In the genomic region with DNA sequence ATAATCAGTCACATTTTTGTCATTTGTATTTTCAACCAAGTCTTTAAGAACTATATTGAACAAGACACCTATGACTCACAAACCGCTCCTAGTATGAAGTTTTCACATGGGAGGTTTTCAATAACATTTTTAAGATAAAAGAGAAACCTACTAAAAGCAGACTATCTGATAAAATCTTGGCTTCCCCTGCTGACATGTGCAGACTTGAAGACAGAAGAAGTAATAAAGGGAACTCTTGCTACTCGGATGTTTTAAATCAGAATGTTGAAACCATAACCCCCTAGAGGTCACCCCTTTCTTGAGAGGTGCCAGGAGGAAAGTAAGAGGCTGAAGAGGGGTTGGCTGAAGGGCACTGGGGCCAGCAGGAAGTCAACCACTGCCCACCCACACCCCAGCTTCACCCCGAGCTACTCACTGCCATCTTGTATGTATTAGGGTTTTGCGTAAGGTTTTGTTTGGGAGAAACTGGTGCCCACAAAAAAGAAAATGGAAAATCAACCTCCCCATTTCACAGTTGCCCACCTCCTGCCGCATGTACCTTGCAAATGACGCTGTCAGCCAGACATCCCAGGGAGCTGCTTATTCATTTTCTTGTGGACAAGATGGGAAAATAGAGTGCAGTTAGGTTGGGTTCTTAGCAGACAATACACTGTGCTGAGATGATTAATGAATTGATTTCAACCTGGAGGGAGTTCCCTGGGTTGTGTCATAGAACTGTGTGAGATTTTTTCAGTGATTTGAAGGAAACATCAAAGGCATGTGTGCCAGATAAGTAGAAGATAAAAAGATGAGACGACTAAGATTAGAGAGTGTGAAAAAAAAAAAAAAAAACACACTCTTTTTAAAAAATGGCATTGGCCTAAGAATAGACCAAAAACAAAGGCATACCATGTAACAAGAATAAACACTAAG, we compare ENCODE assay signal across 1 cellular context.
TF ChIP-seq lines count a peak whose summit lies in the region.

No MANE protein-coding gene starts in this region.

TF ChIP-seq in HepG2, 621 proteins besides CTCF, POLR2A, EP300 and RAD21 (continued from another document):
- TF ChIP-seq, protein P1, sequence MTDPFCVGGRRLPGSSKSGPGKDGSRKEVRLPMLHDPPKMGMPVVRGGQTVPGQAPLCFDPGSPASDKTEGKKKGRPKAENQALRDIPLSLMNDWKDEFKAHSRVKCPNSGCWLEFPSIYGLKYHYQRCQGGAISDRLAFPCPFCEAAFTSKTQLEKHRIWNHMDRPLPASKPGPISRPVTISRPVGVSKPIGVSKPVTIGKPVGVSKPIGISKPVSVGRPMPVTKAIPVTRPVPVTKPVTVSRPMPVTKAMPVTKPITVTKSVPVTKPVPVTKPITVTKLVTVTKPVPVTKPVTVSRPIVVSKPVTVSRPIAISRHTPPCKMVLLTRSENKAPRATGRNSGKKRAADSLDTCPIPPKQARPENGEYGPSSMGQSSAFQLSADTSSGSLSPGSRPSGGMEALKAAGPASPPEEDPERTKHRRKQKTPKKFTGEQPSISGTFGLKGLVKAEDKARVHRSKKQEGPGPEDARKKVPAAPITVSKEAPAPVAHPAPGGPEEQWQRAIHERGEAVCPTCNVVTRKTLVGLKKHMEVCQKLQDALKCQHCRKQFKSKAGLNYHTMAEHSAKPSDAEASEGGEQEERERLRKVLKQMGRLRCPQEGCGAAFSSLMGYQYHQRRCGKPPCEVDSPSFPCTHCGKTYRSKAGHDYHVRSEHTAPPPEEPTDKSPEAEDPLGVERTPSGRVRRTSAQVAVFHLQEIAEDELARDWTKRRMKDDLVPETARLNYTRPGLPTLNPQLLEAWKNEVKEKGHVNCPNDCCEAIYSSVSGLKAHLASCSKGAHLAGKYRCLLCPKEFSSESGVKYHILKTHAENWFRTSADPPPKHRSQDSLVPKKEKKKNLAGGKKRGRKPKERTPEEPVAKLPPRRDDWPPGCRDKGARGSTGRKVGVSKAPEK (CRISPR knock-in tag; IDR thresholded peaks at IDR 0.05; ENCODE audit: borderline replicate concordance), result no peak
- no peak for TF ChIP-seq ZNF709 (CRISPR knock-in tag; IDR thresholded peaks at IDR 0.05)
- no peak for TF ChIP-seq MTF1 (CRISPR knock-in tag; IDR thresholded peaks at IDR 0.05)
- TF ChIP-seq, protein P2, sequence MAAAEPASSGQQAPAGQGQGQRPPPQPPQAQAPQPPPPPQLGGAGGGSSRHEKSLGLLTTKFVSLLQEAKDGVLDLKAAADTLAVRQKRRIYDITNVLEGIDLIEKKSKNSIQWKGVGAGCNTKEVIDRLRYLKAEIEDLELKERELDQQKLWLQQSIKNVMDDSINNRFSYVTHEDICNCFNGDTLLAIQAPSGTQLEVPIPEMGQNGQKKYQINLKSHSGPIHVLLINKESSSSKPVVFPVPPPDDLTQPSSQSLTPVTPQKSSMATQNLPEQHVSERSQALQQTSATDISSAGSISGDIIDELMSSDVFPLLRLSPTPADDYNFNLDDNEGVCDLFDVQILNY (CRISPR knock-in tag; conservative IDR thresholded peaks at IDR 0.05), result no peak
- TF ChIP-seq POLR2AphosphoS5 (IDR thresholded peaks at IDR 0.05; ENCODE audit: low read depth, low read length), result no peak
- no peak for TF ChIP-seq HNRNPL (IDR thresholded peaks at IDR 0.05; ENCODE audit: low read depth, low read length)
- no peak for TF ChIP-seq ARNTL (CRISPR knock-in tag; IDR thresholded peaks at IDR 0.05)
- TF ChIP-seq ZNF768 (CRISPR knock-in tag; IDR thresholded peaks at IDR 0.05), result no peak
- no peak for TF ChIP-seq HDAC1 (CRISPR knock-in tag; IDR thresholded peaks at IDR 0.05)
- no peak for TF ChIP-seq CREM (IDR thresholded peaks at IDR 0.05)
- TF ChIP-seq CREM (CRISPR knock-in tag; IDR thresholded peaks at IDR 0.05), result no peak
- TF ChIP-seq NFE2L1 (CRISPR knock-in tag; IDR thresholded peaks at IDR 0.05; ENCODE audit: borderline replicate concordance), result no peak
- no peak for TF ChIP-seq NFE2 (CRISPR knock-in tag; IDR thresholded peaks at IDR 0.05)
- TF ChIP-seq, protein P3, sequence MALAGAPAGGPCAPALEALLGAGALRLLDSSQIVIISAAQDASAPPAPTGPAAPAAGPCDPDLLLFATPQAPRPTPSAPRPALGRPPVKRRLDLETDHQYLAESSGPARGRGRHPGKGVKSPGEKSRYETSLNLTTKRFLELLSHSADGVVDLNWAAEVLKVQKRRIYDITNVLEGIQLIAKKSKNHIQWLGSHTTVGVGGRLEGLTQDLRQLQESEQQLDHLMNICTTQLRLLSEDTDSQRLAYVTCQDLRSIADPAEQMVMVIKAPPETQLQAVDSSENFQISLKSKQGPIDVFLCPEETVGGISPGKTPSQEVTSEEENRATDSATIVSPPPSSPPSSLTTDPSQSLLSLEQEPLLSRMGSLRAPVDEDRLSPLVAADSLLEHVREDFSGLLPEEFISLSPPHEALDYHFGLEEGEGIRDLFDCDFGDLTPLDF (CRISPR knock-in tag; IDR thresholded peaks at IDR 0.05), result no peak
